ENCODE assay signal across 9 cellular contexts in genomic region chr2:59301466-59302402, GRCh38.
DNase-seq lines count a peak whose midpoint lies in the region; ATAC-seq and TF ChIP-seq lines count a peak whose summit lies in the region.
"Had no signal": no experiment of that assay in that cellular context is flagged by ENCODE, and none has a peak within 500 bp of the region (broad histone marks: within the 10 kb centered on the region; RNA-seq: fewer than 3 reads in every experiment).

No MANE protein-coding gene starts in this region.

- no peak overlapping the region for H2BK15ac ChIP-seq in H9 (ENCODE audit: low read depth, low read length)

- no peaks in the 10 kb centered on the region for H3K36me3 ChIP-seq in SK-N-SH (replicated peaks in 1 of 2; ENCODE audit: control insufficient read depth in 1 of 2, insufficient read depth in 2 of 2, low read length in 1 of 2)

- H3K9ac ChIP-seq in H9 (ENCODE audit: extremely low read depth, insufficient read length, low read length) (no peak overlapping the region), SK-N-SH (no peak overlapping the region)

- H3K4me1 ChIP-seq in H9 (ENCODE audit: insufficient read depth, low read length) (peaks cover 4% of the 10 kb centered on the region; the same call in 1 of the 2 replicates), SK-N-SH (ENCODE audit: control insufficient read depth in 1 of 2, insufficient read depth in 2 of 2, low read depth in 1 of 2, low read length in 1 of 2) (no peaks in the 10 kb centered on the region; a peak in 1 of 4 replicates)

- H3K27me3 ChIP-seq in H9 (ENCODE audit: insufficient read depth, low read length): no peaks in the 10 kb centered on the region
- H3K27me3 ChIP-seq in SK-N-SH (ENCODE audit: insufficient read depth): no peaks in the 10 kb centered on the region

- H3K9me3 ChIP-seq in H9 (ENCODE audit: control insufficient read depth, low read depth, low read length): no peaks in the 10 kb centered on the region
- H3K9me3 ChIP-seq in SK-N-SH: no peaks in the 10 kb centered on the region

- TF ChIP-seq RAD21 in SK-N-SH (IDR thresholded peaks at IDR 0.05; ENCODE audit: low read length): peak; percentile 61

- CTCF ChIA-PET in SK-N-SH (lab: Yijun Ruan, JAX): interaction anchor here (0.5 to 2.3 kb wide), 11 partner anchors 8 to 1542 kb away, joined by 3 to 10 read pairs (median 3); no protein-coding TSS in a partner anchor

- H3K4me3 Mint-ChIP-seq in H9: no peak overlapping the region
- no peak overlapping the region for H3K4me3 Mint-ChIP-seq in naive thymus-derived CD8-positive, alpha-beta T cell
- H3K4me3 Mint-ChIP-seq: CD8-positive, alpha-beta memory T cell had no signal

- no peak overlapping the region for H2AK5ac ChIP-seq in H9 (ENCODE audit: insufficient read length, low read length)

- peak; percentile 4 for DNase-seq in activated CD4-positive, alpha-beta T cell treated with anti-CD3 and anti-CD28 coated beads for 48 hours
- no peak for DNase-seq in activated CD4-positive, alpha-beta T cell treated with anti-CD3 and anti-CD28 coated beads, Interleukin-2, amount 50 U/mL, for 1 hour
- peak; percentile 80 for DNase-seq in H9
- DNase-seq in NCI-H1048 (lab: John Stamatoyannopoulos, UW): peak; percentile 81
- DNase-seq in SK-N-SH: peak; percentile 27
- DNase-seq in fibroblast of mammary gland (ENCODE audit: low read depth): peak; percentile 75
- DNase-seq in naive thymus-derived CD8-positive, alpha-beta T cell: peak in 6 of 10 donors; percentile 19 to 65 (median 34)

- H4K91ac ChIP-seq in H9 (ENCODE audit: insufficient read length, low read depth, low read length): no peak overlapping the region

- H3K27ac Mint-ChIP-seq in H9: no peak overlapping the region
- H3K27ac Mint-ChIP-seq in naive thymus-derived CD8-positive, alpha-beta T cell: no peak overlapping the region
- H3K27ac Mint-ChIP-seq: CD8-positive, alpha-beta memory T cell had no signal

- no peak overlapping the region for H3K18ac ChIP-seq in H9 (ENCODE audit: insufficient read length, low read depth, low read length)

- H3K4me2 ChIP-seq in H9 (ENCODE audit: insufficient read depth, insufficient read length, low read length): no peak overlapping the region
- no peak overlapping the region for H3K4me2 ChIP-seq in SK-N-SH

- no peaks in the 10 kb centered on the region for H3K27me3 Mint-ChIP-seq in H9 (ENCODE audit: low read depth)
- peaks cover 0 to 11% (median 0%) of the 10 kb centered on the region in 5 donors for H3K27me3 Mint-ChIP-seq in naive thymus-derived CD8-positive, alpha-beta T cell
- H3K27me3 Mint-ChIP-seq: CD8-positive, alpha-beta memory T cell had no signal

- H3K9me2 ChIP-seq in SK-N-SH: no peaks in the 10 kb centered on the region

- H2BK5ac ChIP-seq in H9 (ENCODE audit: insufficient read length, low read length): no peak overlapping the region

- TF ChIP-seq CTCF in H9 (conservative IDR thresholded peaks at IDR 0.05): peak; percentile 80
- TF ChIP-seq CTCF in SK-N-SH (IDR thresholded peaks at IDR 0.05): peak; percentile 59
- TF ChIP-seq CTCF in fibroblast of mammary gland (conservative IDR thresholded peaks at IDR 0.05; ENCODE audit: control insufficient read depth, insufficient read depth, low read depth, low read length): peak; percentile 44

- POLR2A ChIA-PET in SK-N-SH (lab: Yijun Ruan, JAX): no interaction called here
- POLR2A ChIA-PET in naive thymus-derived CD8-positive, alpha-beta T cell (lab: Charles Lee): no interaction called here

- no peaks in the 10 kb centered on the region; a peak in 1 of 5 replicates for H3K9me3 Mint-ChIP-seq in H9
- no peaks in the 10 kb centered on the region for H3K9me3 Mint-ChIP-seq in naive thymus-derived CD8-positive, alpha-beta T cell

- H3T11ph ChIP-seq in H9 (ENCODE audit: low read length): no peak overlapping the region

- H3K23me2 ChIP-seq in H9 (ENCODE audit: insufficient read length, low read depth, low read length, poor library complexity, severe bottlenecking): no peaks in the 10 kb centered on the region

- no peaks in the 10 kb centered on the region for H3K79me2 ChIP-seq in H9 (ENCODE audit: insufficient read depth, low read length)
- no peaks in the 10 kb centered on the region for H3K79me2 ChIP-seq in SK-N-SH (ENCODE audit: insufficient read depth)

- no peaks in the 10 kb centered on the region for H3K36me3 Mint-ChIP-seq in H9 (ENCODE audit: insufficient read depth in 1 of 3, low read depth in 3 of 3)
- no peaks in the 10 kb centered on the region for H3K36me3 Mint-ChIP-seq in naive thymus-derived CD8-positive, alpha-beta T cell
- H3K36me3 Mint-ChIP-seq: CD8-positive, alpha-beta memory T cell had no signal

- no peaks in the 10 kb centered on the region for H3K79me1 ChIP-seq in H9 (ENCODE audit: insufficient read depth, low read depth, low read length, poor library complexity, severe bottlenecking)

- no peaks in the 10 kb centered on the region for H4K20me1 ChIP-seq in H9 (ENCODE audit: control insufficient read depth, insufficient read depth, insufficient read length)
- no peaks in the 10 kb centered on the region for H4K20me1 ChIP-seq in SK-N-SH (ENCODE audit: insufficient read depth)

- no peaks in the 10 kb centered on the region for H3F3A ChIP-seq in SK-N-SH (replicated peaks; ENCODE audit: insufficient read depth)

- peaks cover 14% of the 10 kb centered on the region in 2 experiments for H3K4me1 Mint-ChIP-seq in H9
- H3K4me1 Mint-ChIP-seq in naive thymus-derived CD8-positive, alpha-beta T cell: no peaks in the 10 kb centered on the region
- H3K4me1 Mint-ChIP-seq: CD8-positive, alpha-beta memory T cell had no signal

- no peak overlapping the region for H2BK120ac ChIP-seq in H9 (ENCODE audit: low read depth, low read length, poor library complexity, severe bottlenecking)

- no peak overlapping the region for H3K14ac ChIP-seq in H9 (ENCODE audit: insufficient read depth, low read length)

- no peak overlapping the region for H3K4ac ChIP-seq in H9 (ENCODE audit: low read depth, low read length)

- peak; percentile 29 to 53 for ATAC-seq in naive thymus-derived CD8-positive, alpha-beta T cell
- ATAC-seq in GM19467 (IDR thresholded peaks at IDR 0.05; ENCODE audit: unreplicated experiment): no peak

- no CpG with 5 or more reads among the region's 14 CpGs for WGBS in H9 (ENCODE audit: extremely low coverage, insufficient read length, low lambda C conversion rate)
- 44% methylated on average over 14 of the region's 14 CpGs for WGBS in SK-N-SH (ENCODE audit: low lambda C conversion rate)

- no peak overlapping the region for H3K56ac ChIP-seq in H9 (ENCODE audit: insufficient read length, low read depth, low read length)

- no peak overlapping the region for H2BK12ac ChIP-seq in H9 (ENCODE audit: insufficient read length, low read depth, low read length)

- H2AFZ ChIP-seq in H9 (ENCODE audit: low read length): no peak overlapping the region
- no peak overlapping the region for H2AFZ ChIP-seq in SK-N-SH (ENCODE audit: low read depth)

- H4K5ac ChIP-seq in H9 (ENCODE audit: insufficient read length, low read depth, low read length): no peak overlapping the region

- H2BK20ac ChIP-seq in H9 (ENCODE audit: low read depth, low read length, poor library complexity, severe bottlenecking): no peak overlapping the region

- H3K4me3 ChIP-seq in SK-N-SH (ENCODE audit: low read depth in 2 of 2, low read length in 1 of 2) (peak overlapping the region in 1 of 2 experiments; percentile 23; a peak in 1 of 4 replicates), fibroblast of mammary gland (ENCODE audit: control insufficient read depth, low read depth, low read length) (no peak overlapping the region)

- no peak for TF ChIP-seq EP300 in SK-N-SH (IDR thresholded peaks at IDR 0.05; ENCODE audit: borderline replicate concordance in 1 of 2, low read depth in 1 of 2, low read length in 1 of 2)

- H3K27ac ChIP-seq in H9 (ENCODE audit: insufficient read length, low read depth, low read length) (no peak overlapping the region), SK-N-SH (ENCODE audit: low read depth in 2 of 2, low read length in 1 of 2) (no peak overlapping the region)

- H3K23ac ChIP-seq in H9 (ENCODE audit: insufficient read length, low read depth, low read length): no peak overlapping the region

- no peak overlapping the region for H4K8ac ChIP-seq in H9 (replicated peaks; ENCODE audit: insufficient read length, low read depth, low read length)

TF ChIP-seq in SK-N-SH, 30 proteins besides CTCF, POLR2A, EP300 and RAD21:
- TF ChIP-seq RFX5 (IDR thresholded peaks at IDR 0.05; ENCODE audit: low read length) (no peak), ELF1 (IDR thresholded peaks at IDR 0.05) (no peak), FOSL2 (IDR thresholded peaks at IDR 0.05; ENCODE audit: borderline replicate concordance, low read depth) (no peak), MXI1 (IDR thresholded peaks at IDR 0.05; ENCODE audit: low read depth, low read length) (no peak), PBX3 (IDR thresholded peaks at IDR 0.05) (0 out of 2 replicates have a peak, but pooled peaks have one; percentile 15), SIN3A (IDR thresholded peaks at IDR 0.05; ENCODE audit: borderline replicate concordance, low read depth, low read length) (no peak), SMC3 (IDR thresholded peaks at IDR 0.05; ENCODE audit: low read depth, low read length) (peak; percentile 60), JUND (IDR thresholded peaks at IDR 0.05) (no peak), FOXM1 (IDR thresholded peaks at IDR 0.05; ENCODE audit: low read depth) (no peak)
